Comparison of ENCODE assay signal across 28 cellular contexts in genomic region chr6:53869964-53870363, GRCh38.
DNase-seq lines count a peak whose midpoint lies in the region; ATAC-seq, FAIRE-seq and TF ChIP-seq lines count a peak whose summit lies in the region.
"Had no signal": no experiment of that assay in that cellular context is flagged by ENCODE, and none has a peak within 500 bp of the region (broad histone marks: within the 10 kb centered on the region; RNA-seq: fewer than 3 reads in every experiment).

No MANE protein-coding gene starts in this region.

- BruUV-seq in PC-3 (replicated peaks; lab: Mats Ljungman, UMichigan), result no TSS peak

- no peak overlapping the region for H2AFZ ChIP-seq in PC-3 (ENCODE audit: low read length)
- H2AFZ ChIP-seq: GM23338 had no signal

- H3K4me1 ChIP-seq in thyroid gland (peaks cover 6 to 16% of the 10 kb centered on the region in 2 donors), PC-3 (ENCODE audit: insufficient read depth, low read length) (no peaks in the 10 kb centered on the region)
- H3K4me1 ChIP-seq: foreskin keratinocyte, upper lobe of right lung had no signal

- no peak for FAIRE-seq in D721Med (lab: Jason Lieb, UNC)
- FAIRE-seq: G401.6 had no signal

- POLR2A ChIA-PET in PC-3 (lab: Charles Lee; ENCODE audit: unreplicated experiment), result no interaction called here

- 16 to 31% methylated on average over 6 of the region's 6 CpGs for WGBS in thyroid gland, 2 donors

- H3K27me3 ChIP-seq in thyroid gland (no peaks in the 10 kb centered on the region), PC-3 (ENCODE audit: low read length) (no peaks in the 10 kb centered on the region)
- H3K27me3 ChIP-seq: ascending aorta, foreskin keratinocyte, upper lobe of right lung had no signal

- TF ChIP-seq POLR2A in thyroid gland (IDR thresholded peaks at IDR 0.05), result no peak

- H3K9ac ChIP-seq in PC-3 (ENCODE audit: low read length), result no peak overlapping the region
- H3K9ac ChIP-seq: KMS-11 had no signal

- H3K4me2 ChIP-seq in PC-3 (ENCODE audit: low read length), result no peak overlapping the region
- H3K4me2 ChIP-seq: GM23338, KMS-11 had no signal

- H4K20me1 ChIP-seq in PC-3 (ENCODE audit: low read length), result no peaks in the 10 kb centered on the region

- H3K9me2 ChIP-seq in PC-3 (replicated peaks; ENCODE audit: low read length), result no peaks in the 10 kb centered on the region

- no peaks in the 10 kb centered on the region for H3K9me3 ChIP-seq in thyroid gland
- no peaks in the 10 kb centered on the region for H3K9me3 ChIP-seq in PC-3 (ENCODE audit: low read length)
- H3K9me3 ChIP-seq: ascending aorta, upper lobe of right lung had no signal

- H3K27ac ChIP-seq in thyroid gland (peak overlapping the region; percentile 27 to 56 (median 31)), PC-3 (ENCODE audit: low read length) (no peak overlapping the region)
- H3K27ac ChIP-seq: ascending aorta, epithelial cell of prostate, foreskin keratinocyte, KMS-11, upper lobe of right lung had no signal

- H3K4me3 ChIP-seq in thyroid gland (replicated peaks in 1 of 3) (no peak overlapping the region), PC-3 (ENCODE audit: low read length) (no peak overlapping the region)
- H3K4me3 ChIP-seq: ascending aorta, GM23338, upper lobe of right lung had no signal

- CTCF ChIA-PET in PC-3 (lab: Charles Lee), result no interaction called here

- H3K36me3 ChIP-seq in thyroid gland, result no peaks in the 10 kb centered on the region
- no peaks in the 10 kb centered on the region for H3K36me3 ChIP-seq in PC-3 (ENCODE audit: low read depth, low read length)
- H3K36me3 ChIP-seq: ascending aorta, upper lobe of right lung had no signal

- TF ChIP-seq CTCF in thyroid gland (IDR thresholded peaks at IDR 0.05) (no peak), D721Med (IDR thresholded peaks at IDR 0.05; ENCODE audit: insufficient read depth, missing control alignments) (no peak), PC-3 (conservative IDR thresholded peaks at IDR 0.05; ENCODE audit: low read depth, low read length) (no peak)

- intact Hi-C loops in thyroid gland (cut with DNase I), result no loop called here
- intact Hi-C loops in PC-3 (cut with micrococcal nuclease), result no loop called here

- peak; percentile 8 for DNase-seq in NCI-H2196 (lab: John Stamatoyannopoulos, UW; ENCODE audit: unreplicated experiment)
- DNase-seq in NCI-H2196 treated with DMSO at 0.1 percent for 48 hours (lab: John Stamatoyannopoulos, UW; ENCODE audit: unreplicated experiment), result no peak
- peak; percentile 83 for DNase-seq in dermis blood vessel endothelial cell
- DNase-seq in kidney glomerular epithelial cell (lab: John Stamatoyannopoulos, UW), result peak; percentile 38
- peak; percentile 60 to 61 for DNase-seq in thyroid gland
- DNase-seq in D721Med (ENCODE audit: insufficient read length, low spot score), result no peak
- DNase-seq in PC-3, result no peak
- DNase-seq: activated CD4-positive, alpha-beta T cell treated with anti-CD3 and anti-CD28 coated beads, Interleukin-2, amount 50 U/mL, for 4 hours; activated CD8-positive, alpha-beta memory T cell treated with anti-CD3 and anti-CD28 coated beads, Interleukin-2, amount 50 U/mL, for 4 hours; CD4-positive, alpha-beta T cell; DMS153; foreskin keratinocyte; hypothalamus; NCI-H187; NCI-H2227 treated with DMSO at 0.1 percent for 48 hours; NCI-H748 treated with DMSO at 0.1 percent for 48 hours; posterior cingulate gyrus; T-helper 9 cell; upper lobe of right lung had no signal

- no peak for ATAC-seq in SK-N-SH treated with all-trans-retinoic acid at 6 μM for 48 hours
- no peak for ATAC-seq in PC-3
- ATAC-seq: activated naive CD4-positive, alpha-beta T cell treated with anti-CD3 and anti-CD28 coated beads, Interleukin-2, amount 50 U/mL, for 72 hours; activated T-helper 17 cell treated with anti-CD3 and anti-CD28 coated beads, Interleukin-2, amount 50 U/mL, for 72 hours; foreskin keratinocyte; GM23338; upper lobe of right lung; WTC11 had no signal

- no peaks in the 10 kb centered on the region for H3F3A ChIP-seq in PC-3 (ENCODE audit: low read length, unreplicated experiment)

- 0 out of 2 replicates have a peak, but pooled peaks cover 4% of the 10 kb centered on the region for H3K79me2 ChIP-seq in PC-3 (ENCODE audit: low read length)

TF ChIP-seq in SK-N-SH treated with all-trans-retinoic acid at 6 μM for 48 hours, 23 proteins besides CTCF, POLR2A, EP300 and RAD21:
- TF ChIP-seq, protein P1, sequence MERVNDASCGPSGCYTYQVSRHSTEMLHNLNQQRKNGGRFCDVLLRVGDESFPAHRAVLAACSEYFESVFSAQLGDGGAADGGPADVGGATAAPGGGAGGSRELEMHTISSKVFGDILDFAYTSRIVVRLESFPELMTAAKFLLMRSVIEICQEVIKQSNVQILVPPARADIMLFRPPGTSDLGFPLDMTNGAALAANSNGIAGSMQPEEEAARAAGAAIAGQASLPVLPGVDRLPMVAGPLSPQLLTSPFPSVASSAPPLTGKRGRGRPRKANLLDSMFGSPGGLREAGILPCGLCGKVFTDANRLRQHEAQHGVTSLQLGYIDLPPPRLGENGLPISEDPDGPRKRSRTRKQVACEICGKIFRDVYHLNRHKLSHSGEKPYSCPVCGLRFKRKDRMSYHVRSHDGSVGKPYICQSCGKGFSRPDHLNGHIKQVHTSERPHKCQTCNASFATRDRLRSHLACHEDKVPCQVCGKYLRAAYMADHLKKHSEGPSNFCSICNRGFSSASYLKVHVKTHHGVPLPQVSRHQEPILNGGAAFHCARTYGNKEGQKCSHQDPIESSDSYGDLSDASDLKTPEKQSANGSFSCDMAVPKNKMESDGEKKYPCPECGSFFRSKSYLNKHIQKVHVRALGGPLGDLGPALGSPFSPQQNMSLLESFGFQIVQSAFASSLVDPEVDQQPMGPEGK (CRISPR knock-in tag; IDR thresholded peaks at IDR 0.05; ENCODE audit: borderline replicate concordance), result no peak
- TF ChIP-seq BACH2 (CRISPR knock-in tag; IDR thresholded peaks at IDR 0.05; ENCODE audit: borderline replicate concordance) (no peak), CSDC2 (CRISPR knock-in tag; IDR thresholded peaks at IDR 0.05) (no peak), POU6F1 (CRISPR knock-in tag; IDR thresholded peaks at IDR 0.05; ENCODE audit: borderline replicate concordance, low read depth) (no peak), TOX (CRISPR knock-in tag; IDR thresholded peaks at IDR 0.05; ENCODE audit: borderline replicate concordance) (no peak), OSR1 (CRISPR knock-in tag; IDR thresholded peaks at IDR 0.05) (no peak), ZNF8 (CRISPR knock-in tag; IDR thresholded peaks at IDR 0.05) (no peak), ESRRG (CRISPR knock-in tag; IDR thresholded peaks at IDR 0.05) (no peak), TCF4 (CRISPR knock-in tag; IDR thresholded peaks at IDR 0.05; ENCODE audit: borderline replicate concordance) (no peak), ARNTL (CRISPR knock-in tag; IDR thresholded peaks at IDR 0.05; ENCODE audit: borderline replicate concordance, low read depth) (no peak), TSHZ2 (CRISPR knock-in tag; IDR thresholded peaks at IDR 0.05) (no peak)
- TF ChIP-seq, protein P2, sequence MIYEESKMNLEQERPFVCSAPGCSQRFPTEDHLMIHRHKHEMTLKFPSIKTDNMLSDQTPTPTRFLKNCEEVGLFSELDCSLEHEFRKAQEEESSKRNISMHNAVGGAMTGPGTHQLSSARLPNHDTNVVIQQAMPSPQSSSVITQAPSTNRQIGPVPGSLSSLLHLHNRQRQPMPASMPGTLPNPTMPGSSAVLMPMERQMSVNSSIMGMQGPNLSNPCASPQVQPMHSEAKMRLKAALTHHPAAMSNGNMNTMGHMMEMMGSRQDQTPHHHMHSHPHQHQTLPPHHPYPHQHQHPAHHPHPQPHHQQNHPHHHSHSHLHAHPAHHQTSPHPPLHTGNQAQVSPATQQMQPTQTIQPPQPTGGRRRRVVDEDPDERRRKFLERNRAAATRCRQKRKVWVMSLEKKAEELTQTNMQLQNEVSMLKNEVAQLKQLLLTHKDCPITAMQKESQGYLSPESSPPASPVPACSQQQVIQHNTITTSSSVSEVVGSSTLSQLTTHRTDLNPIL (CRISPR knock-in tag; IDR thresholded peaks at IDR 0.05; ENCODE audit: low read depth), result no peak

Comparison
In these comparisons a context has a peak if more than half of its experiments do, and no peak if none do; other contexts are left out.
1. DNase-seq: peak in NCI-H2196 (single experiment), dermis blood vessel endothelial cell (single experiment), kidney glomerular epithelial cell (single experiment) and thyroid gland (2 of 2); none in NCI-H2196 treated with DMSO at 0.1 percent for 48 hours (single experiment), D721Med (single experiment) and PC-3 (single experiment).